In the genomic region with DNA sequence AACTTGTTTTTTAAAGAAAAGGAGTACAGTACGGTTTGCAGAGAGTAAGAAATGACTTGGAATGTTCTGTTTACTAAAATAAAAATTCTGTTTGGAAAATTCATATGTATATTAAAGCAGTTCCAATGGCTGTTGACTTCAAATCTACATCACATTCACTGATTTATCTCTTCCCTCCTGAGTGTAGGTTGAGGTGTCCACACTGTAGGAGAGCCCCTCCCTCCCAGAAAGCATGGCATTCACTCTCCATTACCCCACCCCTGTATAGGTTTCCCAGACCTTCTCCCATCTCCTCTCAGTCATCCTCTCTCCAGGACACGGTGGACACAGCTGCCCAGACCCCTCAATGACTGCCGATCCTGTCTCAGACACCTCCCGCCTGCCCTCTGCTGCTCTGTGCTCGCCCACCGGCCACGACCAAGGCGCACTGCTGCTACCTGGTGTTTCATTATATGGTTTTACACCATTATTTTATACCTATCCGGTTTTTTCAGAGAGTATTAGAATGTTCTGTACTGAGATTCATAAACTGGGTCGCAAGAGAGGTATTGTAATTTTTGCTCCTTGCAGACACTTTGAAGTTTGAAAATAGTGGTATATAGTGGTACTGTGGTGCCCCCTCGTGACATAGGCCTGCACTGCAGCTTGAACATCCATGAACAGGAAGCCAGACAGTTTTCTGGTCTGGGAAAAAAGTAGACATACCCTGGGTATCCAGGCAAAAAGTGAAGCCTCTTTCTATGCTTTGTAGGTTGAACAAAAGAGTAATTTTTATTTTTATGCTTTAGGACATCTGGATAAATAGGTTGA, we compare ENCODE assay signal across 8 cellular contexts. TPM values are rescaled to one million over a fixed set of nuclear protein-coding genes. Genes with fewer than 3 reads are reported as not detected.
A peak's percentile ranks its signal among the peaks of the same experiment; 100 is the strongest.
DNase-seq lines count a peak whose midpoint lies in the region; ATAC-seq, FAIRE-seq and TF ChIP-seq lines count a peak whose summit lies in the region.

No MANE protein-coding gene starts in this region.

- peak overlapping the region in 2 of 3 donors; percentile 17 to 64 for H3K27ac Mint-ChIP-seq in CD4-positive, CD25-positive, alpha-beta regulatory T cell
- no peak overlapping the region for H3K27ac Mint-ChIP-seq in T-helper 2 cell treated with Interferon-gamma antibody and Interleukin-4, amounts not matched to agents 5 μg/mL and 100 μg/mL, for 36 hours
- no peak overlapping the region for H3K27ac Mint-ChIP-seq in astrocyte (ENCODE audit: unreplicated experiment)

- peak overlapping the region; percentile 33 for H3K9ac ChIP-seq in astrocyte (ENCODE audit: low read length)
- H3K9ac ChIP-seq in smooth muscle cell (ENCODE audit: low read depth): no peak overlapping the region

- DNase-seq in CD4-positive, CD25-positive, alpha-beta regulatory T cell: peak; percentile 24 to 56 (median 50)
- peak; percentile 4 for DNase-seq in GM19240 (ENCODE audit: insufficient read length, low spot score)
- DNase-seq in Kasumi-1 (lab: John Stamatoyannopoulos, UW): peak; percentile 40 to 42
- peak; percentile 7 for DNase-seq in T-helper 2 cell treated with Interferon-gamma antibody and Interleukin-4, amounts not matched to agents 5 μg/mL and 100 μg/mL, for 36 hours (ENCODE audit: low spot score)
- DNase-seq in astrocyte (ENCODE audit: low read depth): peak; percentile 8
- DNase-seq in hypothalamus (lab: John Stamatoyannopoulos, UW): peak in 39 of 51 donors; percentile 0 to 62 (median 10)
- DNase-seq in smooth muscle cell (lab: John Stamatoyannopoulos, UW; ENCODE audit: unreplicated experiment): peak; percentile 5

- no peak overlapping the region for H3K4me3 ChIP-seq in CD4-positive, CD25-positive, alpha-beta regulatory T cell (ENCODE audit: low read depth, low read length)
- H3K4me3 ChIP-seq in astrocyte (ENCODE audit: insufficient read depth, low read depth, low read length) (peak overlapping the region; percentile 48), smooth muscle cell (peak overlapping the region; percentile 38)

- no peaks in the 10 kb centered on the region for H3K9me3 ChIP-seq in CD4-positive, CD25-positive, alpha-beta regulatory T cell (ENCODE audit: control insufficient read depth in 2 of 2, low read length in 2 of 2)
- H3K9me3 ChIP-seq in astrocyte (ENCODE audit: insufficient read depth, low read depth, low read length): no peaks in the 10 kb centered on the region
- no peaks in the 10 kb centered on the region for H3K9me3 ChIP-seq in smooth muscle cell (replicated peaks; ENCODE audit: low read depth)

- H3K27me3 ChIP-seq in CD4-positive, CD25-positive, alpha-beta regulatory T cell (ENCODE audit: control insufficient read depth, insufficient read depth, low read length): no peaks in the 10 kb centered on the region
- H3K27me3 ChIP-seq in astrocyte (ENCODE audit: insufficient read depth, low read length): no peaks in the 10 kb centered on the region
- no peaks in the 10 kb centered on the region for H3K27me3 ChIP-seq in smooth muscle cell (ENCODE audit: low read depth)

- peak overlapping the region; percentile 78 for H2AFZ ChIP-seq in astrocyte (ENCODE audit: low read depth, low read length)
- peak overlapping the region; percentile 64 for H2AFZ ChIP-seq in smooth muscle cell (ENCODE audit: low read depth)

- FAIRE-seq in astrocyte (lab: Jason Lieb, UNC): peak; percentile 94

- ATAC-seq in CD4-positive, CD25-positive, alpha-beta regulatory T cell (ENCODE audit: low read depth in 2 of 2): peak in 1 of 2 donors; percentile 53
- no peak for ATAC-seq in HG03097 (IDR thresholded peaks at IDR 0.05; ENCODE audit: low FRiP score, unreplicated experiment)

- no peaks in the 10 kb centered on the region for H3K79me2 ChIP-seq in astrocyte (ENCODE audit: insufficient read depth, low read length)
- no peaks in the 10 kb centered on the region for H3K79me2 ChIP-seq in smooth muscle cell (ENCODE audit: low read depth)

- 48% methylated on average over 11 of the region's 11 CpGs for WGBS in smooth muscle cell (ENCODE audit: low lambda C conversion rate)

- H3K4me1 ChIP-seq in CD4-positive, CD25-positive, alpha-beta regulatory T cell (ENCODE audit: control insufficient read depth, insufficient read depth, low read length, poor library complexity, severe bottlenecking): no peaks in the 10 kb centered on the region
- H3K4me1 ChIP-seq in astrocyte (ENCODE audit: insufficient read depth, low read length) (no peaks in the 10 kb centered on the region), smooth muscle cell (ENCODE audit: low read depth) (no peaks in the 10 kb centered on the region)

- no peaks in the 10 kb centered on the region for H3K36me3 Mint-ChIP-seq in CD4-positive, CD25-positive, alpha-beta regulatory T cell
- H3K36me3 Mint-ChIP-seq in T-helper 2 cell treated with Interferon-gamma antibody and Interleukin-4, amounts not matched to agents 5 μg/mL and 100 μg/mL, for 36 hours (ENCODE audit: low read depth): no peaks in the 10 kb centered on the region
- no peaks in the 10 kb centered on the region for H3K36me3 Mint-ChIP-seq in astrocyte (ENCODE audit: low read depth, unreplicated experiment)

- H3F3A ChIP-seq in smooth muscle cell (ENCODE audit: low read depth): no peaks in the 10 kb centered on the region

- no peak overlapping the region for H3K27ac ChIP-seq in CD4-positive, CD25-positive, alpha-beta regulatory T cell (ENCODE audit: insufficient read depth, low read length, poor library complexity, severe bottlenecking)
- no peak overlapping the region for H3K27ac ChIP-seq in astrocyte (ENCODE audit: low read depth, low read length)
- no peak overlapping the region for H3K27ac ChIP-seq in smooth muscle cell (ENCODE audit: low read depth)

- H4K20me1 ChIP-seq in astrocyte (ENCODE audit: insufficient read depth, low read length): no peaks in the 10 kb centered on the region
- no peaks in the 10 kb centered on the region for H4K20me1 ChIP-seq in smooth muscle cell (ENCODE audit: low read depth)

- peak overlapping the region in 2 of 4 donors; percentile 68 to 83 for H3K4me3 Mint-ChIP-seq in CD4-positive, CD25-positive, alpha-beta regulatory T cell
- no peak overlapping the region for H3K4me3 Mint-ChIP-seq in T-helper 2 cell treated with Interferon-gamma antibody and Interleukin-4, amounts not matched to agents 5 μg/mL and 100 μg/mL, for 36 hours
- H3K4me3 Mint-ChIP-seq in astrocyte (ENCODE audit: unreplicated experiment): no peak overlapping the region

- TF ChIP-seq CTCF in astrocyte (IDR thresholded peaks at IDR 0.05; ENCODE audit: insufficient read depth, low read depth, low read length): peak; percentile 72
- peak; percentile 72 for TF ChIP-seq CTCF in smooth muscle cell (IDR thresholded peaks at IDR 0.05; ENCODE audit: borderline replicate concordance, insufficient read depth, poor library complexity, severe bottlenecking)

- no peaks in the 10 kb centered on the region for H3K36me3 ChIP-seq in CD4-positive, CD25-positive, alpha-beta regulatory T cell (ENCODE audit: control insufficient read depth, insufficient read depth, low read length)
- H3K36me3 ChIP-seq in astrocyte (ENCODE audit: insufficient read depth, low read length) (no peaks in the 10 kb centered on the region), smooth muscle cell (ENCODE audit: low read depth) (no peaks in the 10 kb centered on the region)

- peaks cover 0 to 5% (median 2%) of the 10 kb centered on the region in 4 donors for H3K4me1 Mint-ChIP-seq in CD4-positive, CD25-positive, alpha-beta regulatory T cell
- peaks cover 3% of the 10 kb centered on the region for H3K4me1 Mint-ChIP-seq in T-helper 2 cell treated with Interferon-gamma antibody and Interleukin-4, amounts not matched to agents 5 μg/mL and 100 μg/mL, for 36 hours (ENCODE audit: low read depth)
- no peaks in the 10 kb centered on the region for H3K4me1 Mint-ChIP-seq in astrocyte (ENCODE audit: low read depth, unreplicated experiment)

- H3K4me2 ChIP-seq in astrocyte (ENCODE audit: low read length) (peak overlapping the region; percentile 84), smooth muscle cell (peak overlapping the region; percentile 79)

- H3K9me3 Mint-ChIP-seq in CD4-positive, CD25-positive, alpha-beta regulatory T cell: no peaks in the 10 kb centered on the region
- H3K9me3 Mint-ChIP-seq in T-helper 2 cell treated with Interferon-gamma antibody and Interleukin-4, amounts not matched to agents 5 μg/mL and 100 μg/mL, for 36 hours: no peaks in the 10 kb centered on the region
- no peaks in the 10 kb centered on the region for H3K9me3 Mint-ChIP-seq in astrocyte (ENCODE audit: unreplicated experiment)

- peaks cover 12% of the 10 kb centered on the region for H3K27me3 Mint-ChIP-seq in CD4-positive, CD25-positive, alpha-beta regulatory T cell
- H3K27me3 Mint-ChIP-seq in T-helper 2 cell treated with Interferon-gamma antibody and Interleukin-4, amounts not matched to agents 5 μg/mL and 100 μg/mL, for 36 hours (ENCODE audit: low read depth): no peaks in the 10 kb centered on the region
- H3K27me3 Mint-ChIP-seq in astrocyte (ENCODE audit: low read depth, unreplicated experiment): peaks cover 4% of the 10 kb centered on the region

RNA-seq across cellular contexts. Expression of a gene that starts 38.8 kb away (rescaled TPM):
- total RNA-seq in CD4-positive, CD25-positive, alpha-beta regulatory T cell: 32.0 TPM
- 10 to 100 TPM; 62.9 to 77.0 (median 71.2) TPM for polyA plus RNA-seq in CD4-positive, CD25-positive, alpha-beta regulatory T cell
- total RNA-seq in astrocyte: 42.9 and 43.4 TPM in 2 replicates
- 48.7 and 50.3 TPM in 2 replicates for total RNA-seq in smooth muscle cell
- polyA plus RNA-seq in smooth muscle cell: 89.9 and 107 TPM in 2 replicates

Comparison
In these comparisons a context has a peak if more than half of its experiments do, and no peak if none do; other contexts are left out.
1. H3K27ac Mint-ChIP-seq: peak in CD4-positive, CD25-positive, alpha-beta regulatory T cell (2 of 3); none in T-helper 2 cell treated with Interferon-gamma antibody and Interleukin-4, amounts not matched to agents 5 μg/mL and 100 μg/mL, for 36 hours (single experiment) and astrocyte (single experiment).
2. Peak in every context shown above with its lines, with median percentiles within 50 percentile points of each other: DNase-seq.